8 cellular contexts compared by ENCODE assay signal in genomic region chr1:244730934-244731434, GRCh38.
A peak's percentile ranks its signal among the peaks of the same experiment; 100 is the strongest.
DNase-seq lines count a peak whose midpoint lies in the region; ATAC-seq, FAIRE-seq and TF ChIP-seq lines count a peak whose summit lies in the region.

No MANE protein-coding gene starts in this region.

- H3K4me3 ChIP-seq in BLaER1 (peak overlapping the region; percentile 71), NT2/D1 (ENCODE audit: insufficient read length, low read depth) (peak overlapping the region; percentile 59), endothelial cell of umbilical vein (replicated peaks in 1 of 3; ENCODE audit: insufficient read depth in 1 of 3, low read depth in 1 of 3, low read length in 3 of 3) (peak overlapping the region; percentile 46 to 67 (median 61)), neuronal stem cell (ENCODE audit: low read length in 2 of 2) (no peak overlapping the region)

- no peak overlapping the region for H2BK12ac ChIP-seq in neuronal stem cell (ENCODE audit: low read length)

- H3K36me3 ChIP-seq in BLaER1: 0 out of 2 replicates have a peak, but pooled peaks cover 4% of the 10 kb centered on the region
- H3K36me3 ChIP-seq in NT2/D1 (ENCODE audit: insufficient read depth, insufficient read length, low read length): no peaks in the 10 kb centered on the region
- H3K36me3 ChIP-seq in endothelial cell of umbilical vein (ENCODE audit: control insufficient read depth in 2 of 2, extremely low read depth in 1 of 2, insufficient read depth in 2 of 2, low read length in 2 of 2): no peaks in the 10 kb centered on the region
- H3K36me3 ChIP-seq in neuronal stem cell (replicated peaks in 1 of 2; ENCODE audit: control insufficient read depth in 2 of 2, insufficient read depth in 2 of 2, low read length in 2 of 2): no peaks in the 10 kb centered on the region

- H3K27me3 ChIP-seq in BLaER1 (peaks cover 32% of the 10 kb centered on the region), NT2/D1 (ENCODE audit: insufficient read depth, insufficient read length) (peaks cover 6% of the 10 kb centered on the region), endothelial cell of umbilical vein (ENCODE audit: control insufficient read depth in 2 of 2, insufficient read depth in 2 of 2, low read length in 2 of 2) (no peaks in the 10 kb centered on the region), neuronal stem cell (ENCODE audit: control insufficient read depth in 3 of 3, insufficient read depth in 3 of 3, low read depth in 1 of 3, low read length in 3 of 3) (peaks cover 0 to 3% (median 0%) of the 10 kb centered on the region in 3 experiments)

- peak overlapping the region; percentile 79 for H4K8ac ChIP-seq in neuronal stem cell (ENCODE audit: low read depth, low read length)

- H2AFZ ChIP-seq in endothelial cell of umbilical vein (ENCODE audit: low read depth, low read length): peak overlapping the region; percentile 89
- no peak overlapping the region for H2AFZ ChIP-seq in neuronal stem cell (ENCODE audit: low read length)

- H3K18ac ChIP-seq in neuronal stem cell (ENCODE audit: low read length): peak overlapping the region; percentile 99

- FAIRE-seq in endothelial cell of umbilical vein (lab: Jason Lieb, UNC): no peak

- peak overlapping the region; percentile 91 for H2BK15ac ChIP-seq in neuronal stem cell (ENCODE audit: low read length)

- DNase-seq in NT2/D1 (ENCODE audit: low read depth, low spot score) (no peak), endothelial cell of umbilical vein (ENCODE audit: low read depth, low spot score) (peak; percentile 10), neuronal stem cell (ENCODE audit: low spot score) (peak; percentile 17), left colon (no peak), HCEC 1CT (no peak)

- H3K14ac ChIP-seq in neuronal stem cell (ENCODE audit: low read length): peak overlapping the region; percentile 97

- H2AK5ac ChIP-seq in neuronal stem cell (ENCODE audit: low read depth, low read length): no peak overlapping the region

- no peak for ATAC-seq in left colon
- no peak for ATAC-seq in GM21515 (IDR thresholded peaks at IDR 0.05; ENCODE audit: unreplicated experiment)
- no peak for ATAC-seq in HG02610 (IDR thresholded peaks at IDR 0.05; ENCODE audit: unreplicated experiment)

- H3K9ac ChIP-seq in BLaER1: peak overlapping the region; percentile 84
- H3K9ac ChIP-seq in NT2/D1 (ENCODE audit: insufficient read length, low read depth): peak overlapping the region; percentile 77
- H3K9ac ChIP-seq in endothelial cell of umbilical vein (replicated peaks; ENCODE audit: extremely low read depth, insufficient read depth, low read length): peak overlapping the region; percentile 74
- peak overlapping the region; percentile 77 for H3K9ac ChIP-seq in neuronal stem cell (ENCODE audit: low read depth, low read length, poor library complexity)

- peak overlapping the region; percentile 89 for H3K23ac ChIP-seq in neuronal stem cell (ENCODE audit: low read depth, low read length, poor library complexity)

- POLR2A ChIA-PET in endothelial cell of umbilical vein (lab: Charles Lee): no interaction called here

- TF ChIP-seq POLR2A in endothelial cell of umbilical vein (IDR thresholded peaks at IDR 0.05; ENCODE audit: low read depth, low read length): no peak

- H4K91ac ChIP-seq in neuronal stem cell (ENCODE audit: low read depth, low read length, poor library complexity): no peak overlapping the region

- CTCF ChIA-PET in endothelial cell of umbilical vein (lab: Charles Lee): interaction anchor here (0.9 to 2.2 kb wide), 5 partner anchors 9 to 131 kb away, joined by 4 to 13 read pairs (median 4); no protein-coding TSS in a partner anchor

- no TSS peak for BruUV-seq in endothelial cell of umbilical vein (replicated peaks; lab: Mats Ljungman, UMichigan)

- H4K20me1 ChIP-seq in BLaER1 (no peaks in the 10 kb centered on the region), endothelial cell of umbilical vein (replicated peaks; ENCODE audit: control insufficient read depth, extremely low read depth, insufficient read depth, low read length) (no peaks in the 10 kb centered on the region)

- H2BK5ac ChIP-seq in neuronal stem cell (ENCODE audit: low read length): peak overlapping the region; percentile 39

- no peaks in the 10 kb centered on the region for H3K79me2 ChIP-seq in endothelial cell of umbilical vein (ENCODE audit: control insufficient read depth, insufficient read depth, low read length)

- WGBS in neuronal stem cell (ENCODE audit: extremely low coverage in 2 of 2, insufficient read length in 2 of 2, insufficient replicate concordance in 1 of 2), 2 donors: no CpG with 5 or more reads among the region's 28 CpGs

- H2BK120ac ChIP-seq in neuronal stem cell (ENCODE audit: low read depth, low read length): peak overlapping the region; percentile 99

- H3K4me2 ChIP-seq in BLaER1 (peak overlapping the region; percentile 97), endothelial cell of umbilical vein (ENCODE audit: insufficient read depth, low read length) (peak overlapping the region; percentile 86), neuronal stem cell (ENCODE audit: insufficient read depth, low read length, poor library complexity, severe bottlenecking) (peak overlapping the region; percentile 77)

- no peaks in the 10 kb centered on the region for H3K9me1 ChIP-seq in endothelial cell of umbilical vein (replicated peaks; ENCODE audit: control insufficient read depth, extremely low read depth, insufficient read depth, low read length)

- H3K4ac ChIP-seq in neuronal stem cell (ENCODE audit: low read length): peak overlapping the region; percentile 48

- peaks cover 29% of the 10 kb centered on the region for H3K4me1 ChIP-seq in BLaER1
- H3K4me1 ChIP-seq in NT2/D1 (ENCODE audit: insufficient read depth, insufficient read length): peaks cover 7% of the 10 kb centered on the region
- H3K4me1 ChIP-seq in endothelial cell of umbilical vein (ENCODE audit: control insufficient read depth, extremely low read depth, insufficient read depth, low read length): peaks cover 8% of the 10 kb centered on the region
- H3K4me1 ChIP-seq in neuronal stem cell (ENCODE audit: control insufficient read depth in 2 of 2, insufficient read depth in 1 of 2, low read depth in 1 of 2, low read length in 2 of 2): peaks cover 0 to 3% of the 10 kb centered on the region in 2 donors

- H3K9me3 ChIP-seq in BLaER1: peaks cover 25% of the 10 kb centered on the region
- H3K9me3 ChIP-seq in NT2/D1 (ENCODE audit: insufficient read depth, low read length): peaks cover 13% of the 10 kb centered on the region
- H3K9me3 ChIP-seq in endothelial cell of umbilical vein (replicated peaks; ENCODE audit: control insufficient read depth, insufficient read depth, low read length): no peaks in the 10 kb centered on the region
- peaks cover 9 to 14% of the 10 kb centered on the region in 2 donors for H3K9me3 ChIP-seq in neuronal stem cell (replicated peaks in 1 of 2; ENCODE audit: control insufficient read depth in 2 of 2, insufficient read depth in 1 of 2, low read depth in 1 of 2, low read length in 2 of 2)

- no peak for TF ChIP-seq CTCF in endothelial cell of umbilical vein (IDR thresholded peaks at IDR 0.05; ENCODE audit: extremely low read depth in 1 of 2, insufficient read depth in 1 of 2, low read depth in 1 of 2, low read length in 2 of 2)

- peak overlapping the region; percentile 89 for H3K27ac ChIP-seq in BLaER1
- no peak overlapping the region for H3K27ac ChIP-seq in endothelial cell of umbilical vein (ENCODE audit: insufficient read depth, low read depth, low read length)
- H3K27ac ChIP-seq in neuronal stem cell (replicated peaks; ENCODE audit: low read length): no peak overlapping the region

- dilution Hi-C loops in endothelial cell of umbilical vein (cut with MboI; ENCODE audit: extremely low pct_ligation_motif_present, low sequenced_read_pairs): no loop called here

- no peaks in the 10 kb centered on the region for H3K79me1 ChIP-seq in neuronal stem cell (ENCODE audit: low read depth, low read length)

- intact Hi-C loops in endothelial cell of umbilical vein (cut with micrococcal nuclease): loop anchor here (1.0 to 5.0 kb wide), 3 partner anchors 47 to 129 kb away; no protein-coding TSS in a partner anchor
- intact Hi-C loops in left colon (cut with DNase I, micrococcal nuclease): no loop called here

TF ChIP-seq in endothelial cell of umbilical vein, 7 proteins besides CTCF, POLR2A, EP300 and RAD21:
- TF ChIP-seq MAX (IDR thresholded peaks at IDR 0.05; ENCODE audit: insufficient read depth, insufficient read length): no peak
- TF ChIP-seq POLR2AphosphoS5 (IDR thresholded peaks at IDR 0.05; ENCODE audit: insufficient read depth, low read depth, low read length): no peak
- no peak for TF ChIP-seq GATA2 (IDR thresholded peaks at IDR 0.05; ENCODE audit: insufficient read depth, insufficient read length, low read depth, low read length)
- no peak for TF ChIP-seq EZH2 (IDR thresholded peaks at IDR 0.05; ENCODE audit: borderline replicate concordance, low read depth, low read length, severe bottlenecking)
- no peak for TF ChIP-seq MYC (IDR thresholded peaks at IDR 0.05; ENCODE audit: low read depth, low read length)
- no peak for TF ChIP-seq JUN (IDR thresholded peaks at IDR 0.05; ENCODE audit: borderline replicate concordance, insufficient read depth, insufficient read length, low read depth)
- TF ChIP-seq FOS (IDR thresholded peaks at IDR 0.05; ENCODE audit: borderline replicate concordance, insufficient read depth, low read length): no peak

Comparison
In these comparisons a context has a peak if more than half of its experiments do, and no peak if none do; other contexts are left out.
1. H3K4me3 ChIP-seq: peak in BLaER1 (single experiment), NT2/D1 (single experiment) and endothelial cell of umbilical vein (3 of 3); none in neuronal stem cell (0 of 2).
2. DNase-seq: peak in endothelial cell of umbilical vein (single experiment) and neuronal stem cell (single experiment); none in NT2/D1 (single experiment), left colon (0 of 2) and HCEC 1CT (single experiment).
3. Peak in every context shown above with its lines, with median percentiles within 50 percentile points of each other: H3K4me2 ChIP-seq and H3K9ac ChIP-seq.